ENCODE assay signal across 11 cellular contexts in the genomic region with DNA sequence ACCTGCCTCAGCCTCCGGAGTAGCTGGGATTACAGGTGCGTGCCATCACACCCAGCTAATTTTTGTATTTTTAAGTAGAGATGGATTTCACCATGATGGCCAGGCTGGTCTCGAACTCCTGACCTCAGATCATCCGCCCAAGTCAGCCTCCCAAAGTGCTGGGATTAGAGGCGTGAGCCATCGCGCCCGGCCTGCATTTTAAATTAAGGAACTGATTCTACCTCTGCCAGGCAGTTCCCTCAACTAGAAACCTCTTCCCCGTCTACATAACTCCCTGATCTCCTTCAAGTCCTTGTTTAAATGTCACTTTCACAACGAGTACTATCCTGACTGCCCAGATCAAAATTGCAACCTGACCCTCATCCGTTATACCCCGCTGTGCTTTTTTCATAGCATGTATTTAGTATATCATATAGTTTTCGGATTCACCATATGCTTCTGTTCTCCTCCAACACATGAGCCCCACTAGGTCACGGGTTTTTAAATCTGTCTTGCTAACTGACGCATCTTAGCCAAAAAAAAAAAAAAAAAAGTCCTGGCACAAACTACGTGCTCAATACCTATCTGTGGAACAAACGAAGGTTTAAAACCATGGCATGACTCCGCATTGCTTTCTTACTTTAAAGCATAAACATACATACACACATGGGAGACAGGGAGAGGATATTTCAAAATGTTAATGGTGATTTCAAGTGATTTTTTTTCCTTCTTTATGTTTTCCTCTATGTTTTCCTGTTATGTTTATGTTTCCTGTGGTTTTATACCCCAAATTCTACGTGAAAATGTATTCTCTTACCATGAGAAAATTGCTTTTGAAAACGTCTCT. TPM values are rescaled to one million over a fixed set of nuclear protein-coding genes. Genes with fewer than 3 reads are reported as not detected.
DNase-seq lines count a peak whose midpoint lies in the region; ATAC-seq, FAIRE-seq and TF ChIP-seq lines count a peak whose summit lies in the region.
"Had no signal": no experiment of that assay in that cellular context is flagged by ENCODE, and none has a peak within 500 bp of the region (broad histone marks: within the 10 kb centered on the region; RNA-seq: fewer than 3 reads in every experiment).

No MANE protein-coding gene starts in this region.

- no peak overlapping the region for H2AK5ac ChIP-seq in H1 (ENCODE audit: low read depth, low read length)

- H3K23me2 ChIP-seq in H1 (ENCODE audit: low read depth, low read length) = peaks cover 4% of the 10 kb centered on the region; the same call in 1 of the 2 replicates

- H3K9me3 ChIP-seq in left ventricle myocardium inferior (replicated peaks) = no peaks in the 10 kb centered on the region
- H3K9me3 ChIP-seq in H1 (ENCODE audit: insufficient read depth in 2 of 2, low read depth in 1 of 2, low read length in 1 of 2) = peaks cover 0 to 9% of the 10 kb centered on the region in 2 experiments; a peak in 2 of 4 replicates
- no peaks in the 10 kb centered on the region for H3K9me3 ChIP-seq in transverse colon

- TF ChIP-seq CTCF in left ventricle myocardium inferior (IDR thresholded peaks at IDR 0.05; ENCODE audit: borderline replicate concordance) (no peak), H1 (IDR thresholded peaks at IDR 0.05; ENCODE audit: control extremely low read depth in 1 of 3, insufficient read depth in 1 of 3, low read depth in 1 of 3, low read length in 3 of 3) (no peak), transverse colon (IDR thresholded peaks at IDR 0.05) (no peak)

- POLR2A ChIA-PET in H1 (lab: Charles Lee; ENCODE audit: partially characterized antibody) = interaction anchor here (0.9 to 3.2 kb wide), 2 partner anchors 10 to 15 kb away, joined by 3 to 30 read pairs; no protein-coding TSS in a partner anchor

- H2BK120ac ChIP-seq in H1 (replicated peaks; ENCODE audit: low read depth, low read length) = no peak overlapping the region

- DNase-seq in left ventricle myocardium inferior = no peak
- no peak for DNase-seq in left ventricle myocardium superior
- peak; percentile 50 for DNase-seq in NOMO-1 treated with dmso at 0.1 percent for 144 hours (lab: John Stamatoyannopoulos, UW; ENCODE audit: unreplicated experiment)
- no peak for DNase-seq in H1 (ENCODE audit: low read depth in 1 of 2, low spot score in 2 of 2)
- DNase-seq in transverse colon = no peak
- no peak for DNase-seq in GM19240 (ENCODE audit: insufficient read length, low spot score)
- DNase-seq: activated CD4-positive, CD25-positive, alpha-beta regulatory T cell treated with anti-CD3 and anti-CD28 coated beads, Interleukin-2, amount 50 U/mL, for 72 hours; DND-41 had no signal

- peaks cover 0 to 5% of the 10 kb centered on the region in 2 experiments for H4K20me1 ChIP-seq in H1 (replicated peaks in 1 of 2; ENCODE audit: control insufficient read depth in 1 of 2, insufficient read depth in 2 of 2, low read length in 2 of 2)

- intact Hi-C loops in left ventricle myocardium inferior (cut with micrococcal nuclease) = loop anchor here (10.0 kb wide), 1 partner anchor 68 kb away; a partner anchor contains a TSS
- intact Hi-C loops in left ventricle myocardium superior (cut with micrococcal nuclease) = no loop called here
- intact Hi-C loops in transverse colon (cut with DNase I; ENCODE audit: low total_unique reads) = no loop called here

- no peak overlapping the region for H3K9ac ChIP-seq in H1 (replicated peaks in 1 of 4; ENCODE audit: extremely low read depth in 1 of 4, low read depth in 3 of 4, low read length in 3 of 4)

- peak overlapping the region; percentile 31 to 68; a peak in 1 of 4 replicates for H3K4me2 ChIP-seq in H1 (ENCODE audit: insufficient read depth in 1 of 2, low read depth in 2 of 2, low read length in 2 of 2)

- in situ Hi-C loops in transverse colon (cut with MboI; ENCODE audit: low pct_ligation_motif_present in 1 of 4, low pct_unique_long_range_greater_than_20kb in 1 of 4, low sequenced_read_pairs in 3 of 4) = loop anchor here in 2 of 4 donors (25.0 kb wide), 1 partner anchor 425 kb away; no protein-coding TSS in a partner anchor

- H3K14ac ChIP-seq in H1 (ENCODE audit: insufficient read length) = no peak overlapping the region

- TF ChIP-seq EP300 in H1 (IDR thresholded peaks at IDR 0.05; ENCODE audit: borderline replicate concordance in 1 of 2, low read depth in 2 of 2, low read length in 2 of 2) = no peak
- no peak for TF ChIP-seq EP300 in transverse colon (IDR thresholded peaks at IDR 0.05; ENCODE audit: low read depth)

- ATAC-seq in left ventricle myocardium superior (no peak), GM18498 (IDR thresholded peaks at IDR 0.05; ENCODE audit: unreplicated experiment) (no peak), HG03565 (IDR thresholded peaks at IDR 0.05; ENCODE audit: unreplicated experiment) (no peak)

- H4K8ac ChIP-seq in H1 (ENCODE audit: extremely low read depth, insufficient read depth, low read length) = no peak overlapping the region

- CTCF ChIA-PET in H1 (lab: Charles Lee; ENCODE audit: partially characterized antibody) = interaction anchor here (0.7 to 6.9 kb wide), 7 partner anchors 8 to 285 kb away, joined by 3 to 82 read pairs (median 8); no protein-coding TSS in a partner anchor

- no peak overlapping the region for H4K91ac ChIP-seq in H1 (replicated peaks; ENCODE audit: insufficient read length, low read length)

- H3K23ac ChIP-seq in H1 (ENCODE audit: insufficient read length) = no peak overlapping the region

- no peak overlapping the region for H2BK20ac ChIP-seq in H1 (ENCODE audit: low read length)

- H3K36me3 ChIP-seq in left ventricle myocardium inferior (no peaks in the 10 kb centered on the region), H1 (ENCODE audit: control insufficient read depth in 2 of 4, insufficient read depth in 4 of 4, low read length in 3 of 4) (peaks cover 0 to 4% (median 0%) of the 10 kb centered on the region in 4 experiments; a peak in 1 of 8 replicates), transverse colon (no peaks in the 10 kb centered on the region)

- no peak overlapping the region for H3K4ac ChIP-seq in H1 (replicated peaks; ENCODE audit: insufficient read length, low read depth, low read length)

- TF ChIP-seq POLR2A in H1 (IDR thresholded peaks at IDR 0.05; ENCODE audit: control extremely low read depth in 1 of 2, low read depth in 2 of 2, low read length in 2 of 2) (no peak), transverse colon (IDR thresholded peaks at IDR 0.05) (no peak)

- H3K79me1 ChIP-seq in H1 (ENCODE audit: low read depth, low read length) = no peaks in the 10 kb centered on the region

- no peak for TF ChIP-seq RAD21 in H1 (IDR thresholded peaks at IDR 0.05 in 1 of 2, conservative IDR thresholded peaks at IDR 0.05 in 1 of 2; ENCODE audit: low read depth in 2 of 2, low read length in 2 of 2)

- no peaks in the 10 kb centered on the region for H3K79me2 ChIP-seq in H1 (ENCODE audit: control insufficient read depth in 1 of 2, insufficient read depth in 2 of 2, low read length in 2 of 2)

- no peak overlapping the region for H3K18ac ChIP-seq in H1 (ENCODE audit: extremely low read depth, low read length)

- no peak overlapping the region for H3K56ac ChIP-seq in H1 (replicated peaks; ENCODE audit: insufficient read length, low read depth, low read length)

- H3K27ac ChIP-seq in left ventricle myocardium inferior (replicated peaks) (no peak overlapping the region), H1 (ENCODE audit: low read depth, low read length) (no peak overlapping the region), transverse colon (no peak overlapping the region)

- no peak for FAIRE-seq in H1 (lab: Jason Lieb, UNC)

- H2AFZ ChIP-seq in H1 (ENCODE audit: low read length) = no peak overlapping the region

- H3K27me3 ChIP-seq in left ventricle myocardium inferior (ENCODE audit: low read depth) = peaks cover 67% of the 10 kb centered on the region
- peaks cover 34 to 54% (median 46%) of the 10 kb centered on the region in 4 experiments for H3K27me3 ChIP-seq in H1 (replicated peaks in 1 of 4; ENCODE audit: control insufficient read depth in 3 of 4, extremely low read depth in 1 of 4, insufficient read depth in 3 of 4, low read length in 3 of 4)
- peaks cover 53% of the 10 kb centered on the region for H3K27me3 ChIP-seq in transverse colon

- H3K4me3 ChIP-seq in left ventricle myocardium inferior (peak overlapping the region; percentile 66), H1 (ENCODE audit: extremely low read depth in 1 of 4, insufficient read depth in 2 of 4, low read depth in 3 of 4, low read length in 4 of 4) (peak overlapping the region in 1 of 4 experiments; percentile 52; a peak in 2 of 8 replicates), transverse colon (peak overlapping the region in 3 of 4 donors; percentile 37 to 59 (median 49))

- no peak overlapping the region for H2BK12ac ChIP-seq in H1 (ENCODE audit: low read depth, low read length)

- H4K5ac ChIP-seq in H1 (ENCODE audit: insufficient read length, low read depth, low read length) = no peak overlapping the region

- H3K4me1 ChIP-seq in left ventricle myocardium inferior = peaks cover 19% of the 10 kb centered on the region
- H3K4me1 ChIP-seq in H1 (replicated peaks in 1 of 4; ENCODE audit: control insufficient read depth in 3 of 4, insufficient read depth in 4 of 4, low read length in 3 of 4) = peaks cover 0 to 3% (median 0%) of the 10 kb centered on the region in 4 experiments; a peak in 1 of 7 replicates
- peaks cover 3 to 39% (median 18%) of the 10 kb centered on the region in 4 donors for H3K4me1 ChIP-seq in transverse colon

- WGBS in H1 (ENCODE audit: extremely low coverage in 1 of 2, insufficient coverage in 1 of 2, insufficient read length in 1 of 2, insufficient replicate concordance in 2 of 2, low coverage in 1 of 2, low lambda C conversion rate in 2 of 2, missing lambda C conversion rate in 1 of 2), 2 experiments = 65% methylated on average over 20 of the region's 20 CpGs; no CpG with 5 or more reads in 1 of the 2 experiments
- WGBS in transverse colon (ENCODE audit: low coverage in 1 of 2), 2 donors = 47 to 63% methylated on average over 11 to 20 of the region's 20 CpGs

- no peak overlapping the region for H2BK5ac ChIP-seq in H1 (ENCODE audit: low read depth, low read length)

- no peak overlapping the region for H2BK15ac ChIP-seq in H1 (ENCODE audit: low read length)

RNA-seq across cellular contexts. Expression of a gene that starts 0.8 kb away (rescaled TPM):
- total RNA-seq in left ventricle myocardium inferior (not detected), left ventricle myocardium superior (0.17 TPM), transverse colon (10 to 100 TPM; 35.2 to 93.5 (median 76.0) TPM)
- total RNA-seq in H1 (2021; fragmentation: NEBNext Ultra II Directional; extraction: Animal tissue kit (Norgen Biotek cat#: 25700)) = 0.09 and 0.10 TPM in 2 replicates
- polyA plus RNA-seq in H1 (2011; rRNA removed) = 0.11 and 0.17 TPM in 2 replicates
- 0.06 TPM for polyA plus RNA-seq in H1 (2011; cell fraction: cytosol; rRNA removed)
- 0.11 TPM for polyA plus RNA-seq in H1 (2011; cell fraction: nucleus; rRNA removed)
- 0.05 to 0.13 TPM in 2 of 4 replicates, not detected in the others for polyA plus RNA-seq in H1 (2012, experiment 1 of 2)
- not detected for polyA plus RNA-seq in H1 (2012, experiment 2 of 2)
- polyA plus RNA-seq in H1 (2013, experiment 1 of 2) = 0.06 TPM
- polyA plus RNA-seq in H1 (2013, experiment 2 of 2) = 0.06 TPM
- polyA minus RNA-seq in H1 (2011; rRNA and poly(A)+ RNA removed) = 0.06 TPM in 1 of 2 replicates, not detected in the other
- polyA minus RNA-seq in H1 (2011; cell fraction: cytosol; rRNA and poly(A)+ RNA removed) = not detected
- 0.20 TPM for polyA minus RNA-seq in H1 (2011; cell fraction: nucleus; rRNA and poly(A)+ RNA removed)
- total RNA-seq: LHCN-M2 had no signal

RNA-seq across cellular contexts. Expression of a gene that starts 18.1 kb away (rescaled TPM):
- total RNA-seq in left ventricle myocardium inferior (4.9 TPM), left ventricle myocardium superior (5.7 TPM), transverse colon (100 to 1,000 TPM in 1 of 4 donors, 10 to 100 TPM in 3; 65.3 to 244 (median 77.3) TPM)
- 5.2 and 5.7 TPM in 2 replicates for total RNA-seq in H1 (2021; fragmentation: NEBNext Ultra II Directional; extraction: Animal tissue kit (Norgen Biotek cat#: 25700))
- polyA plus RNA-seq in H1 (2011; rRNA removed) = 3.9 and 11.8 TPM in 2 replicates
- polyA plus RNA-seq in H1 (2011; cell fraction: cytosol; rRNA removed) = 7.3 TPM
- polyA plus RNA-seq in H1 (2011; cell fraction: nucleus; rRNA removed) = 9.6 TPM
- polyA plus RNA-seq in H1 (2012, experiment 1 of 2) = 1.7 to 4.7 TPM (median 4.3 TPM) in 4 replicates
- 1.8 TPM for polyA plus RNA-seq in H1 (2012, experiment 2 of 2)
- 2.9 TPM for polyA plus RNA-seq in H1 (2013, experiment 1 of 2)
- 2.5 TPM for polyA plus RNA-seq in H1 (2013, experiment 2 of 2)
- polyA minus RNA-seq in H1 (2011; rRNA and poly(A)+ RNA removed) = 1.4 and 7.3 TPM in 2 replicates
- 2.1 TPM for polyA minus RNA-seq in H1 (2011; cell fraction: cytosol; rRNA and poly(A)+ RNA removed)
- polyA minus RNA-seq in H1 (2011; cell fraction: nucleus; rRNA and poly(A)+ RNA removed) = 5.6 TPM

RNA-seq across cellular contexts. Expression of a gene that starts 35.3 kb away (rescaled TPM):
- total RNA-seq in left ventricle myocardium inferior (27.2 TPM), left ventricle myocardium superior (30.4 TPM), transverse colon (10 to 100 TPM; 38.4 to 70.7 (median 53.5) TPM)
- total RNA-seq in H1 (2021; fragmentation: NEBNext Ultra II Directional; extraction: Animal tissue kit (Norgen Biotek cat#: 25700)) = 33.0 and 33.8 TPM in 2 replicates
- 21.2 and 25.8 TPM in 2 replicates for polyA plus RNA-seq in H1 (2011; rRNA removed)
- polyA plus RNA-seq in H1 (2011; cell fraction: cytosol; rRNA removed) = 27.8 TPM
- polyA plus RNA-seq in H1 (2011; cell fraction: nucleus; rRNA removed) = 63.3 TPM
- 26.4 to 29.2 TPM (median 26.9 TPM) in 4 replicates for polyA plus RNA-seq in H1 (2012, experiment 1 of 2)
- 6.3 TPM for polyA plus RNA-seq in H1 (2012, experiment 2 of 2)
- 18.0 TPM for polyA plus RNA-seq in H1 (2013, experiment 1 of 2)
- 18.4 TPM for polyA plus RNA-seq in H1 (2013, experiment 2 of 2)
- 24.7 and 25.5 TPM in 2 replicates for polyA minus RNA-seq in H1 (2011; rRNA and poly(A)+ RNA removed)
- 11.1 TPM for polyA minus RNA-seq in H1 (2011; cell fraction: cytosol; rRNA and poly(A)+ RNA removed)
- 20.3 TPM for polyA minus RNA-seq in H1 (2011; cell fraction: nucleus; rRNA and poly(A)+ RNA removed)

RNA-seq across cellular contexts. Expression of a gene that starts 53.9 kb away (rescaled TPM):
- 0.52 TPM for total RNA-seq in left ventricle myocardium inferior
- 0.30 TPM for total RNA-seq in left ventricle myocardium superior
- total RNA-seq in H1 (2021; fragmentation: NEBNext Ultra II Directional; extraction: Animal tissue kit (Norgen Biotek cat#: 25700)) = 0.34 TPM in 1 of 2 replicates, not detected in the other
- 0.14 and 0.22 TPM in 2 replicates for polyA plus RNA-seq in H1 (2011; rRNA removed)
- 0.32 TPM for polyA plus RNA-seq in H1 (2011; cell fraction: cytosol; rRNA removed)
- polyA plus RNA-seq in H1 (2011; cell fraction: nucleus; rRNA removed) = 0.29 TPM
- polyA plus RNA-seq in H1 (2012, experiment 1 of 2) = 0.14 to 0.27 TPM (median 0.20 TPM) in 4 replicates
- polyA plus RNA-seq in H1 (2012, experiment 2 of 2) = not detected
- 0.20 TPM for polyA plus RNA-seq in H1 (2013, experiment 1 of 2)
- 0.35 TPM for polyA plus RNA-seq in H1 (2013, experiment 2 of 2)
- 0.19 and 0.88 TPM in 2 replicates for polyA minus RNA-seq in H1 (2011; rRNA and poly(A)+ RNA removed)
- polyA minus RNA-seq in H1 (2011; cell fraction: cytosol; rRNA and poly(A)+ RNA removed) = not detected
- polyA minus RNA-seq in H1 (2011; cell fraction: nucleus; rRNA and poly(A)+ RNA removed) = 0.40 TPM
- total RNA-seq in transverse colon = under 1 TPM in 2 of 4 donors, not detected in 2; 0.27 to 0.79 TPM
- total RNA-seq: LHCN-M2 had no signal

RNA-seq across cellular contexts. Expression of a gene that starts 54.1 kb away (rescaled TPM):
- 1,839 TPM for total RNA-seq in left ventricle myocardium inferior
- 1,703 TPM for total RNA-seq in left ventricle myocardium superior
- 282 and 293 TPM in 2 replicates for total RNA-seq in H1 (2021; fragmentation: NEBNext Ultra II Directional; extraction: Animal tissue kit (Norgen Biotek cat#: 25700))
- 177 and 195 TPM in 2 replicates for polyA plus RNA-seq in H1 (2011; rRNA removed)
- 180 TPM for polyA plus RNA-seq in H1 (2011; cell fraction: cytosol; rRNA removed)
- 145 TPM for polyA plus RNA-seq in H1 (2011; cell fraction: nucleus; rRNA removed)
- 223 to 374 TPM (median 268 TPM) in 4 replicates for polyA plus RNA-seq in H1 (2012, experiment 1 of 2)
- 178 TPM for polyA plus RNA-seq in H1 (2012, experiment 2 of 2)
- 550 TPM for polyA plus RNA-seq in H1 (2013, experiment 1 of 2)
- polyA plus RNA-seq in H1 (2013, experiment 2 of 2) = 597 TPM
- 18.8 and 18.9 TPM in 2 replicates for polyA minus RNA-seq in H1 (2011; rRNA and poly(A)+ RNA removed)
- 47.9 TPM for polyA minus RNA-seq in H1 (2011; cell fraction: cytosol; rRNA and poly(A)+ RNA removed)
- polyA minus RNA-seq in H1 (2011; cell fraction: nucleus; rRNA and poly(A)+ RNA removed) = 51.4 TPM
- total RNA-seq in transverse colon = 100 to 1,000 TPM; 117 to 311 (median 239) TPM

Comparison
In these comparisons a context has a peak if more than half of its experiments do, and no peak if none do; other contexts are left out.
1. RNA of a gene that starts 0.8 kb away (total RNA-seq): 35.2 to 93.5 TPM in transverse colon; 0.17 TPM in left ventricle myocardium superior (single experiment), 0.09 to 0.10 TPM in H1 and not detected in left ventricle myocardium inferior (single experiment); every median in the first group is over 10 times any median in the second.